ENCODE assay signal across 1 cellular context in genomic region chr16:14105976-14106375, GRCh38.
TF ChIP-seq lines count a peak whose summit lies in the region.

No MANE protein-coding gene starts in this region.

TF ChIP-seq in IMR-90, 13 proteins besides CTCF, POLR2A, EP300 and RAD21 (continued from another document):
- no peak for TF ChIP-seq USF2 (IDR thresholded peaks at IDR 0.05; ENCODE audit: low read depth, low read length)
TF ChIP-seq in IMR-90: peak in this region for 0.
